In the genomic region with DNA sequence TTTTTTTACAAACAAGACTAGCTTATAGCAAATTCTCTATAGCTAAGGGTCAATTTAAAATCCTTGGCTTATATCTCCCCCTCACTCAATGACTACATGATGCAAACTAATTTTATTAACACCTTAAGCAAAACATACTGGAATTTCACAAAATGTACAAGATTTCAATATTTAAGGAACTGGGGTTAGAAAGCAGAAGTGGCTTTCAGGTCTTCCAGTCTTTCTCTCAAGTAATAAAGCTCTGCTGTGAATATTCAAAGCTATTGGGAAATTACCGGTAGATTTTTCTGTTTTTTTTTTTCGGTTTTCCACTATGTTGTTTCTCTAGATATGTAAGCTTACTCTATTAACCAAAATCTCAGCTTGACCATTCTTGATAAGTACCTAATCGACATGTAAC, we compare ENCODE assay signal across 13 cellular contexts. TPM values are rescaled to one million over a fixed set of nuclear protein-coding genes. Genes with fewer than 3 reads are reported as not detected.
DNase-seq lines count a peak whose midpoint lies in the region; ATAC-seq and TF ChIP-seq lines count a peak whose summit lies in the region.
"Had no signal": no experiment of that assay in that cellular context is flagged by ENCODE, and none has a peak within 500 bp of the region (broad histone marks: within the 10 kb centered on the region; RNA-seq: fewer than 3 reads in every experiment).

No MANE protein-coding gene starts in this region.

- POLR2A ChIA-PET in CD8-positive, alpha-beta T cell (lab: Charles Lee) = interaction anchor here (1.2 to 3.2 kb wide), 3 partner anchors 10 to 77 kb away, joined by 3 to 13 read pairs (median 4); a partner anchor contains a TSS

- peak overlapping the region; percentile 32 for H3K27ac Mint-ChIP-seq in CD8-positive, alpha-beta T cell

- no peak overlapping the region for H3K27ac ChIP-seq in CD8-positive, alpha-beta T cell (ENCODE audit: low read depth, low read length)
- H3K27ac ChIP-seq in dorsolateral prefrontal cortex (peak overlapping the region in 3 of 59 donors; percentile 1 to 34 (median 18)), neutrophil (peak overlapping the region; percentile 76), caudate nucleus (ENCODE audit: low read depth, low read length) (no peak overlapping the region)
- H3K27ac ChIP-seq: PC-9 had no signal

- H3K27me3 Mint-ChIP-seq in CD8-positive, alpha-beta T cell (ENCODE audit: low read depth) = no peaks in the 10 kb centered on the region

- no peaks in the 10 kb centered on the region for H3K27me3 ChIP-seq in CD8-positive, alpha-beta T cell (ENCODE audit: insufficient read depth, low read length)
- no peaks in the 10 kb centered on the region for H3K27me3 ChIP-seq in dorsolateral prefrontal cortex
- H3K27me3 ChIP-seq in neutrophil = no peaks in the 10 kb centered on the region

- H3K9me3 Mint-ChIP-seq in CD8-positive, alpha-beta T cell = no peaks in the 10 kb centered on the region

- no peak for TF ChIP-seq CTCF in CD8-positive, alpha-beta T cell (IDR thresholded peaks at IDR 0.05)
- TF ChIP-seq CTCF in dorsolateral prefrontal cortex (IDR thresholded peaks at IDR 0.05 in 54 of 56, conservative IDR thresholded peaks at IDR 0.05 in 2 of 56; ENCODE audit: low read depth in 1 of 56, partially characterized antibody in 56 of 56) (no peak), neutrophil (IDR thresholded peaks at IDR 0.05) (no peak)

- no peak for DNase-seq in CD8-positive, alpha-beta T cell
- DNase-seq in KBM-7 (peak; percentile 54), dorsolateral prefrontal cortex (no peak), caudate nucleus (lab: John Stamatoyannopoulos, UW) (no peak), ACHN (no peak), GM19240 (ENCODE audit: insufficient read length, low spot score) (no peak)
- DNase-seq in stimulated activated CD4-positive, alpha-beta T cell treated with anti-CD3 and anti-CD28 coated beads, Interleukin-1b, Interleukin-23, amount 100 ng/mL, for 48 hours = no peak
- DNase-seq: activated CD4-positive, CD25-positive, alpha-beta regulatory T cell treated with anti-CD3 and anti-CD28 coated beads, Interleukin-2, amount 50 U/mL, for 72 hours; HCEC 1CT; head of caudate nucleus; NCI-H1436 treated with DMSO at 0.1 percent for 48 hours; PC-9 had no signal

- H3K4me3 Mint-ChIP-seq in CD8-positive, alpha-beta T cell = peak overlapping the region; percentile 49

- peaks cover 8% of the 10 kb centered on the region for H3K36me3 ChIP-seq in CD8-positive, alpha-beta T cell (ENCODE audit: insufficient read depth, low read length)
- H3K36me3 ChIP-seq in neutrophil = peaks cover 25% of the 10 kb centered on the region

- in situ Hi-C loops in KBM-7 (cut with MboI; ENCODE audit: low pct_unique_long_range_greater_than_20kb, low sequenced_read_pairs) (no loop called here), ACHN (cut with HindIII; ENCODE audit: low pct_ligation_motif_present, low pct_unique_long_range_greater_than_20kb, low sequenced_read_pairs) (no loop called here)

- no peak overlapping the region for H3K4me3 ChIP-seq in CD8-positive, alpha-beta T cell (ENCODE audit: low read depth, low read length)
- H3K4me3 ChIP-seq in dorsolateral prefrontal cortex (peak overlapping the region in 53 of 59 donors; percentile 5 to 99 (median 86)), neutrophil (ENCODE audit: low read depth in 1 of 2, low read length in 1 of 2) (peak overlapping the region; percentile 19 to 21)
- H3K4me3 ChIP-seq: PC-9 had no signal

- peaks cover 38% of the 10 kb centered on the region for H3K4me1 Mint-ChIP-seq in CD8-positive, alpha-beta T cell (ENCODE audit: low read depth)

- H3K9me3 ChIP-seq in CD8-positive, alpha-beta T cell (ENCODE audit: low read length) = no peaks in the 10 kb centered on the region
- H3K9me3 ChIP-seq in neutrophil = no peaks in the 10 kb centered on the region

- H3K4me1 ChIP-seq in CD8-positive, alpha-beta T cell (ENCODE audit: insufficient read depth, low read length) = peaks cover 48% of the 10 kb centered on the region
- H3K4me1 ChIP-seq in neutrophil (ENCODE audit: control insufficient read depth in 1 of 2, insufficient read depth in 1 of 2, low read depth in 1 of 2, low read length in 1 of 2) = peaks cover 52% of the 10 kb centered on the region in 2 experiments

- no peak for ATAC-seq in CD8-positive, alpha-beta T cell

- CTCF ChIA-PET in CD8-positive, alpha-beta T cell (lab: Charles Lee) = interaction anchor here (2.4 kb wide), 1 partner anchor 31 kb away, joined by 11 read pairs; no protein-coding TSS in a partner anchor

- peaks cover 47% of the 10 kb centered on the region for H3K36me3 Mint-ChIP-seq in CD8-positive, alpha-beta T cell

- intact Hi-C loops in CD8-positive, alpha-beta T cell (cut with DNase I, micrococcal nuclease) = no loop called here
- intact Hi-C loops in dorsolateral prefrontal cortex (cut with DNase I) = no loop called here

RNA-seq across cellular contexts. Expression of a gene that starts 3.9 kb away (rescaled TPM):
- total RNA-seq in CD8-positive, alpha-beta T cell = 10 to 100 TPM; 17.1 to 19.8 TPM
- 10 to 100 TPM; 17.7 to 59.5 (median 45.5) TPM for total RNA-seq in dorsolateral prefrontal cortex

RNA-seq across cellular contexts. Expression of a gene that starts 4.3 kb away (rescaled TPM):
- 10 to 100 TPM; 21.4 to 23.9 TPM for total RNA-seq in CD8-positive, alpha-beta T cell
- total RNA-seq in dorsolateral prefrontal cortex = 10 to 100 TPM; 21.0 to 55.1 (median 30.6) TPM

RNA-seq across cellular contexts. Expression of a gene that starts 44.1 kb away (rescaled TPM):
- total RNA-seq in CD8-positive, alpha-beta T cell = 10 to 100 TPM; 34.9 to 36.4 TPM
- total RNA-seq in dorsolateral prefrontal cortex = 100 to 1,000 TPM in 1 of 120 experiments, 10 to 100 TPM in 119; 20.2 to 106 (median 56.2) TPM
